18 cellular contexts compared by ENCODE assay signal in genomic region chr6:224350-224749, GRCh38.
DNase-seq lines count a peak whose midpoint lies in the region; ATAC-seq lines count a peak whose summit lies in the region.
"Had no signal": no experiment of that assay in that cellular context is flagged by ENCODE, and none has a peak within 500 bp of the region (broad histone marks: within the 10 kb centered on the region; RNA-seq: fewer than 3 reads in every experiment).

No MANE protein-coding gene starts in this region.

- peak overlapping the region; percentile 98 for H3K27ac Mint-ChIP-seq in stimulated activated naive CD8-positive, alpha-beta T cell treated with anti-CD3 and anti-CD28 coated beads, Interleukin-15, Interleukin-2, amounts not matched to agents 100 ng/mL and 50 ng/mL, for 24 hours
- H3K27ac Mint-ChIP-seq in activated CD8-positive, alpha-beta T cell treated with anti-CD3 and anti-CD28 coated beads, Interleukin-2, amount 10 ng/mL, durations not matched to agents 7 days and 5 days: peak overlapping the region; percentile 95
- H3K27ac Mint-ChIP-seq: nephron progenitor cell, WTC11 had no signal

- H3K9me3 Mint-ChIP-seq in stimulated activated naive CD8-positive, alpha-beta T cell treated with anti-CD3 and anti-CD28 coated beads, Interleukin-15, Interleukin-2, amounts not matched to agents 100 ng/mL and 50 ng/mL, for 24 hours: no peaks in the 10 kb centered on the region
- no peaks in the 10 kb centered on the region for H3K9me3 Mint-ChIP-seq in activated CD8-positive, alpha-beta T cell treated with anti-CD3 and anti-CD28 coated beads, Interleukin-2, amount 10 ng/mL, durations not matched to agents 7 days and 5 days (ENCODE audit: insufficient read depth)
- H3K9me3 Mint-ChIP-seq: WTC11 had no signal

- DNase-seq in stimulated activated naive CD8-positive, alpha-beta T cell treated with anti-CD3 and anti-CD28 coated beads, Interleukin-15, Interleukin-2, amounts not matched to agents 100 U/mL and 50 U/mL, for 24 hours: no peak
- DNase-seq in activated CD8-positive, alpha-beta T cell treated with anti-CD3 and anti-CD28 coated beads, Interleukin-2, amount 10 ng/mL, durations not matched to agents 7 days and 5 days: no peak
- DNase-seq in epithelial cell of prostate (ENCODE audit: low read depth, low spot score) (no peak), LoVo (ENCODE audit: low spot score) (no peak), DMS 273 treated with DMSO at 0.1 percent for 48 hours (lab: John Stamatoyannopoulos, UW) (no peak)
- DNase-seq: DND-41, heart right ventricle, midbrain, NCI-H187, NCI-H2227 treated with DMSO at 0.1 percent for 48 hours, nephron progenitor cell, posterior cingulate gyrus, sigmoid colon had no signal

- H3K27me3 Mint-ChIP-seq in stimulated activated naive CD8-positive, alpha-beta T cell treated with anti-CD3 and anti-CD28 coated beads, Interleukin-15, Interleukin-2, amounts not matched to agents 100 ng/mL and 50 ng/mL, for 24 hours: no peaks in the 10 kb centered on the region
- H3K27me3 Mint-ChIP-seq in activated CD8-positive, alpha-beta T cell treated with anti-CD3 and anti-CD28 coated beads, Interleukin-2, amount 10 ng/mL, durations not matched to agents 7 days and 5 days (ENCODE audit: low read depth): no peaks in the 10 kb centered on the region

- ATAC-seq in stimulated activated naive CD8-positive, alpha-beta T cell treated with anti-CD3 and anti-CD28 coated beads, Interleukin-15, Interleukin-2, amounts not matched to agents 100 U/mL and 50 U/mL, for 24 hours: no peak
- ATAC-seq in activated CD8-positive, alpha-beta T cell treated with anti-CD3 and anti-CD28 coated beads, Interleukin-2, amount 10 ng/mL, durations not matched to agents 7 days and 5 days: no peak
- ATAC-seq in GM18519 (IDR thresholded peaks at IDR 0.05; ENCODE audit: low FRiP score, unreplicated experiment): no peak
- ATAC-seq: left lobe of liver, WTC11 had no signal

- POLR2A ChIA-PET in activated CD8-positive, alpha-beta T cell treated with anti-CD3 and anti-CD28 coated beads, Interleukin-2, amount 10 ng/mL, durations not matched to agents 7 days and 5 days (lab: Charles Lee): interaction anchor here (0.8 to 6.2 kb wide), 7 partner anchors 22 to 167 kb away, joined by 3 to 38 read pairs (median 4); partner anchors contain the start of genes DUSP22 and IRF4

- CTCF ChIA-PET in activated CD8-positive, alpha-beta T cell treated with anti-CD3 and anti-CD28 coated beads, Interleukin-2, amount 10 ng/mL, durations not matched to agents 7 days and 5 days (lab: Charles Lee): interaction anchor here (0.9 to 4.9 kb wide), 7 partner anchors 8 to 121 kb away, joined by 3 to 29 read pairs (median 5); no protein-coding TSS in a partner anchor

- H3K27ac ChIP-seq in epithelial cell of prostate: peak overlapping the region; percentile 96
- H3K27ac ChIP-seq: breast epithelium, sigmoid colon had no signal

- no peak overlapping the region for H3K4me3 Mint-ChIP-seq in stimulated activated naive CD8-positive, alpha-beta T cell treated with anti-CD3 and anti-CD28 coated beads, Interleukin-15, Interleukin-2, amounts not matched to agents 100 ng/mL and 50 ng/mL, for 24 hours
- H3K4me3 Mint-ChIP-seq in activated CD8-positive, alpha-beta T cell treated with anti-CD3 and anti-CD28 coated beads, Interleukin-2, amount 10 ng/mL, durations not matched to agents 7 days and 5 days: no peak overlapping the region
- H3K4me3 Mint-ChIP-seq: nephron progenitor cell, WTC11 had no signal

- H3K4me1 Mint-ChIP-seq in stimulated activated naive CD8-positive, alpha-beta T cell treated with anti-CD3 and anti-CD28 coated beads, Interleukin-15, Interleukin-2, amounts not matched to agents 100 ng/mL and 50 ng/mL, for 24 hours (ENCODE audit: low read depth): peaks cover 94% of the 10 kb centered on the region
- H3K4me1 Mint-ChIP-seq in activated CD8-positive, alpha-beta T cell treated with anti-CD3 and anti-CD28 coated beads, Interleukin-2, amount 10 ng/mL, durations not matched to agents 7 days and 5 days (ENCODE audit: low read depth): peaks cover 76% of the 10 kb centered on the region

- no peaks in the 10 kb centered on the region for H3K36me3 Mint-ChIP-seq in stimulated activated naive CD8-positive, alpha-beta T cell treated with anti-CD3 and anti-CD28 coated beads, Interleukin-15, Interleukin-2, amounts not matched to agents 100 ng/mL and 50 ng/mL, for 24 hours (ENCODE audit: low read depth)
- H3K36me3 Mint-ChIP-seq in activated CD8-positive, alpha-beta T cell treated with anti-CD3 and anti-CD28 coated beads, Interleukin-2, amount 10 ng/mL, durations not matched to agents 7 days and 5 days (ENCODE audit: low read depth): peaks cover 7% of the 10 kb centered on the region
- H3K36me3 Mint-ChIP-seq: WTC11 had no signal
